Comparison of ENCODE assay signal across 8 cellular contexts in the genomic region with DNA sequence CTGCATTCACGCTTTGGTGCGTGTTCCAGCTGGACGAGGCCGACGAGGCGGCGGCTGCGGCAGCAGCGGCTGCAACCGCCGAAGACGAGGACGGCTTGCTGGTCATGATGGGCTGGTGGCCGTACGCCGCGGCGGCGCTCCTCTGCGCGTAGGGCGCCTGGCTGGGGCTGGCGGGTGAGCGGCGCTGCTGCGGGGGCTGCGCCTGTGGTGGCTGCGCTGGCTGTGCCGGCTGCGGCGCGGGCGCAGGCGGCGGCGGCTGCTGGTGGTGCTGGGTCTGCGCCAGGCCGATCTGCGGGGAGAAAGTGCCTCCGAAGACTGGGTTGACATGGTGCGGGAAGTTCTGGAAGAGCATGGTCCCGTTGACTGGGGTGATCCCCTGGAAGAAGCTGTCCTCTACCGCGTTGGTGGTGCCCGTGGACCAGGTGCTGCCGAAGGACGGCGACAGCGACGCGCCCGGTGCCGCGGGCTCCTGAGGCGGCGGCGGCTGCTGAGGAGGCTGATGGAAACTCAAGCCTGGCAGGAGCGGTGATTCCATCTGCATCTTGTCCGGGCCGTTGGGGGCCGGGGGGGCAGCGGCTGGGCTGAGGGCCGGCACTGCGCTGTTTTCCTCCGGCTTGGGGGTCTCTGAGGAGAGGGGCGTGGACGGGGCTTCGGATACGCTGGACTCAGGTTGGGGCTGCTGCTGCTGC. TPM values are rescaled to one million over a fixed set of nuclear protein-coding genes. Genes with fewer than 3 reads are reported as not detected.
DNase-seq lines count a peak whose midpoint lies in the region; ATAC-seq lines count a peak whose summit lies in the region.

No MANE protein-coding gene starts in this region.

- H3K27ac ChIP-seq in muscle layer of colon (ENCODE audit: low read depth, low read length) (peak overlapping the region; percentile 96), stomach smooth muscle (ENCODE audit: low read length) (peak overlapping the region; percentile 84)

- DNase-seq in Ammon's horn (ENCODE audit: low spot score) (peak; percentile 69), M059J (ENCODE audit: low read depth) (peak; percentile 12)
- peak; percentile 61 for DNase-seq in activated T-cell treated with anti-CD3 and anti-CD28 coated beads, Interleukin-2, amount 50 U/mL, for 1 hour

- peak overlapping the region; percentile 34 for H3K9ac ChIP-seq in muscle layer of colon (ENCODE audit: low read length)
- H3K9ac ChIP-seq in stomach smooth muscle (ENCODE audit: low read length in 2 of 2): peak overlapping the region; percentile 71 to 75

- H3K4me1 ChIP-seq in muscle layer of colon (ENCODE audit: insufficient read depth, low read length) (peaks cover 23% of the 10 kb centered on the region), stomach smooth muscle (ENCODE audit: control insufficient read depth, insufficient read depth, low read length) (peaks cover 13% of the 10 kb centered on the region)

- no peaks in the 10 kb centered on the region for H3K27me3 ChIP-seq in muscle layer of colon (ENCODE audit: control insufficient read depth in 1 of 2, insufficient read depth in 2 of 2, low read length in 2 of 2)
- H3K27me3 ChIP-seq in stomach smooth muscle (ENCODE audit: control insufficient read depth in 1 of 2, insufficient read depth in 2 of 2, low read length in 2 of 2): no peaks in the 10 kb centered on the region

- H3K36me3 ChIP-seq in muscle layer of colon (ENCODE audit: insufficient read depth, low read length) (no peaks in the 10 kb centered on the region), stomach smooth muscle (ENCODE audit: control insufficient read depth in 2 of 2, insufficient read depth in 2 of 2, low read length in 2 of 2) (no peaks in the 10 kb centered on the region)

- ATAC-seq in GM19467 (IDR thresholded peaks at IDR 0.05; ENCODE audit: unreplicated experiment) (peak; percentile 32), esophagus mucosa (peak; percentile 47), GM18519 (IDR thresholded peaks at IDR 0.05; ENCODE audit: low FRiP score, unreplicated experiment) (no peak)

- H3K4me3 ChIP-seq in muscle layer of colon (ENCODE audit: low read depth in 1 of 2, low read length in 2 of 2): peak overlapping the region; percentile 60 to 83
- peak overlapping the region; percentile 86 to 87 for H3K4me3 ChIP-seq in stomach smooth muscle (ENCODE audit: low read length in 2 of 2)

- no peaks in the 10 kb centered on the region for H3K9me3 ChIP-seq in muscle layer of colon (ENCODE audit: low read length)
- H3K9me3 ChIP-seq in stomach smooth muscle (ENCODE audit: control insufficient read depth in 2 of 2, low read length in 2 of 2): no peaks in the 10 kb centered on the region

RNA-seq across cellular contexts. Expression of a gene that starts 51.1 kb away (rescaled TPM):
- 0.86 and 1.2 TPM in 2 replicates for total RNA-seq in M059J (2014; rRNA removed; shearing (Covaris generic))
- 5.1 TPM for total RNA-seq in esophagus mucosa

RNA-seq across cellular contexts. Expression of a gene that starts 51.2 kb away (rescaled TPM):
- 12.9 and 23.9 TPM in 2 replicates for total RNA-seq in M059J (2014; rRNA removed; shearing (Covaris generic))
- total RNA-seq in esophagus mucosa: 42.9 TPM

Comparison
In these comparisons a context has a peak if more than half of its experiments do, and no peak if none do; other contexts are left out.
1. DNase-seq: peak in every context shown above with its lines; median percentile 69 in Ammon's horn; 61 in activated T-cell treated with anti-CD3 and anti-CD28 coated beads, Interleukin-2, amount 50 U/mL, for 1 hour; 12 in M059J.